Comparison of ENCODE assay signal across 9 cellular contexts in the genomic region with DNA sequence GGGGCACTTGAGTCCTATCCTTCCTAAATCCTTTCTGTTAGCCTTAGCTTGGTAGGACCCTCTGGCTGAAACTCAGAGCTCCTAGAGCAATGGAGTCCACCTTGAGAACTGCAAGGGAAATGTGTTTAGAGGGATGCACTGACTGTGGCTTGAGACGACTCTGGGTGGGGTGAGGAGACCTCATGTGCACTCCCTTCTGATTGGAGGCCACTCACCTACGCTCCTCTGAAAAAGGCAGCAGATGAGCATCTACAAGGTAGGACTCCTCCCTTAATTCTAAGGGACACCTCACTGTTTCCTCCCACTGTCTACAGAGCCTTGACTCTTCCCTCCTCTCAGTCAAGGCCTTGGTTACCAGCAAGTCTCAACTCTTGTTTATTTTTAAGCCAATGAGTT. TPM values are rescaled to one million over a fixed set of nuclear protein-coding genes. Genes with fewer than 3 reads are reported as not detected.
DNase-seq lines count a peak whose midpoint lies in the region; ATAC-seq and TF ChIP-seq lines count a peak whose summit lies in the region.
"Had no signal": no experiment of that assay in that cellular context is flagged by ENCODE, and none has a peak within 500 bp of the region (broad histone marks: within the 10 kb centered on the region; RNA-seq: fewer than 3 reads in every experiment).

No MANE protein-coding gene starts in this region.

- H3K79me2 ChIP-seq in PC-3 (ENCODE audit: low read length) = peaks cover 19% of the 10 kb centered on the region
- H3K79me2 ChIP-seq in osteoblast (ENCODE audit: insufficient read depth, low read length) = peaks cover 59% of the 10 kb centered on the region

- no peaks in the 10 kb centered on the region for H3K27me3 ChIP-seq in CD4-positive, alpha-beta T cell (ENCODE audit: control insufficient read depth, insufficient read depth, low read length)
- H3K27me3 ChIP-seq in PC-3 (ENCODE audit: low read length) = no peaks in the 10 kb centered on the region
- no peaks in the 10 kb centered on the region for H3K27me3 ChIP-seq in ectodermal cell (ENCODE audit: control insufficient read depth, insufficient read depth, low read length, poor library complexity, severe bottlenecking)
- H3K27me3 ChIP-seq in osteoblast (ENCODE audit: insufficient read depth, low read length) = no peaks in the 10 kb centered on the region

- no peak for ATAC-seq in CD4-positive, alpha-beta T cell (ENCODE audit: poor library complexity)
- ATAC-seq in PC-3 = no peak
- ATAC-seq in GM21717 (IDR thresholded peaks at IDR 0.05; ENCODE audit: unreplicated experiment) = no peak
- ATAC-seq in GM19467 (IDR thresholded peaks at IDR 0.05; ENCODE audit: unreplicated experiment) = no peak

- intact Hi-C loops in CD4-positive, alpha-beta T cell (cut with DNase I, micrococcal nuclease) = no loop called here
- intact Hi-C loops in PC-3 (cut with micrococcal nuclease) = no loop called here

- no peaks in the 10 kb centered on the region for H3K9me2 ChIP-seq in PC-3 (replicated peaks; ENCODE audit: low read length)

- TF ChIP-seq CTCF in CD4-positive, alpha-beta T cell (IDR thresholded peaks at IDR 0.05) = no peak
- TF ChIP-seq CTCF in PC-3 (conservative IDR thresholded peaks at IDR 0.05; ENCODE audit: low read depth, low read length) = no peak
- TF ChIP-seq CTCF in osteoblast (IDR thresholded peaks at IDR 0.05; ENCODE audit: extremely low read depth, low read depth, low read length) = no peak

- 66 to 69% methylated on average over 2 of the region's 2 CpGs for WGBS in ectodermal cell, 2 experiments

- H4K20me1 ChIP-seq in PC-3 (ENCODE audit: low read length) (no peaks in the 10 kb centered on the region), osteoblast (ENCODE audit: insufficient read depth, low read length) (peaks cover 3% of the 10 kb centered on the region)

- peak overlapping the region; percentile 75; the same call in 1 of the 2 replicates for H3K4me3 ChIP-seq in PC-3 (ENCODE audit: low read length)
- peak overlapping the region; percentile 77 for H3K4me3 ChIP-seq in ectodermal cell (ENCODE audit: insufficient read depth, low read depth, low read length)
- H3K4me3 ChIP-seq in osteoblast (ENCODE audit: insufficient read depth, low read length) = peak overlapping the region; percentile 72

- H3K27me3 Mint-ChIP-seq in CD4-positive, alpha-beta T cell = no peaks in the 10 kb centered on the region

- peaks cover 14% of the 10 kb centered on the region for H3K36me3 Mint-ChIP-seq in CD4-positive, alpha-beta T cell (ENCODE audit: low read depth)

- H3K36me3 ChIP-seq in PC-3 (ENCODE audit: low read depth, low read length) = peaks cover 2% of the 10 kb centered on the region; the same call in 1 of the 2 replicates
- H3K36me3 ChIP-seq in ectodermal cell (ENCODE audit: control insufficient read depth, insufficient read depth, low read length) = no peaks in the 10 kb centered on the region
- H3K36me3 ChIP-seq in osteoblast (ENCODE audit: insufficient read depth, low read length) = peaks cover 5% of the 10 kb centered on the region

- no peak overlapping the region for H2AFZ ChIP-seq in PC-3 (ENCODE audit: low read length)
- H2AFZ ChIP-seq in osteoblast (ENCODE audit: low read length) = no peak overlapping the region

- POLR2A ChIA-PET in CD4-positive, alpha-beta T cell (lab: Charles Lee) = interaction anchor here (3.4 kb wide), 1 partner anchor 11 kb away, joined by 20 read pairs; no protein-coding TSS in a partner anchor
- POLR2A ChIA-PET in PC-3 (lab: Charles Lee; ENCODE audit: unreplicated experiment) = no interaction called here

- no peaks in the 10 kb centered on the region for H3K9me3 Mint-ChIP-seq in CD4-positive, alpha-beta T cell

- peak overlapping the region; percentile 98 for H3K27ac Mint-ChIP-seq in CD4-positive, alpha-beta T cell

- no peak overlapping the region for H3K27ac ChIP-seq in CD4-positive, alpha-beta T cell (ENCODE audit: low read depth, low read length)
- H3K27ac ChIP-seq in PC-3 (ENCODE audit: low read length) = no peak overlapping the region
- peak overlapping the region; percentile 77 for H3K27ac ChIP-seq in ectodermal cell (ENCODE audit: insufficient read depth, low read depth, low read length, poor library complexity, severe bottlenecking)
- no peak overlapping the region for H3K27ac ChIP-seq in osteoblast (ENCODE audit: low read depth, low read length)

- peak overlapping the region; percentile 96 for H3K4me3 Mint-ChIP-seq in CD4-positive, alpha-beta T cell

- DNase-seq in CD4-positive, alpha-beta T cell = no peak
- DNase-seq in PC-3 (no peak), osteoblast (ENCODE audit: insufficient read length, low spot score, missing footprints) (no peak), activated gamma-delta T cell (lab: John Stamatoyannopoulos, UW) (no peak)
- no peak for DNase-seq in stimulated activated CD4-positive, alpha-beta T cell treated with anti-CD3 and anti-CD28 coated beads, Interleukin-2, amount 100 ng/mL, for 48 hours

- H3F3A ChIP-seq in PC-3 (ENCODE audit: low read length, unreplicated experiment) = no peaks in the 10 kb centered on the region

- H3K4me1 Mint-ChIP-seq in CD4-positive, alpha-beta T cell (ENCODE audit: low read depth) = peaks cover 62% of the 10 kb centered on the region

- H3K4me1 ChIP-seq in PC-3 (ENCODE audit: insufficient read depth, low read length) = peaks cover 26% of the 10 kb centered on the region
- H3K4me1 ChIP-seq in ectodermal cell (ENCODE audit: control insufficient read depth, insufficient read depth, low read length) = peaks cover 42% of the 10 kb centered on the region
- H3K4me1 ChIP-seq in osteoblast (ENCODE audit: insufficient read depth, low read length) = peaks cover 50% of the 10 kb centered on the region

- CTCF ChIA-PET in CD4-positive, alpha-beta T cell (lab: Charles Lee) = interaction anchor here (1.4 kb wide), 1 partner anchor 10 kb away, joined by 3 read pairs; no protein-coding TSS in a partner anchor
- CTCF ChIA-PET in PC-3 (lab: Charles Lee) = interaction anchor here (0.7 kb wide), 1 partner anchor 19 kb away, joined by 16 read pairs; no protein-coding TSS in a partner anchor

- no peaks in the 10 kb centered on the region for H3K9me3 ChIP-seq in CD4-positive, alpha-beta T cell (ENCODE audit: control insufficient read depth, low read length)
- no peaks in the 10 kb centered on the region for H3K9me3 ChIP-seq in PC-3 (ENCODE audit: low read length)
- no peaks in the 10 kb centered on the region for H3K9me3 ChIP-seq in ectodermal cell (ENCODE audit: control insufficient read depth, low read length)
- no peaks in the 10 kb centered on the region for H3K9me3 ChIP-seq in osteoblast (ENCODE audit: low read depth, low read length)

- H3K9ac ChIP-seq in PC-3 (ENCODE audit: low read length) = no peak overlapping the region

- no TSS peak for BruUV-seq in PC-3 (replicated peaks; lab: Mats Ljungman, UMichigan)

- H3K4me2 ChIP-seq in PC-3 (ENCODE audit: low read length) (peak overlapping the region; percentile 87), osteoblast (ENCODE audit: insufficient read depth, low read length) (peak overlapping the region; percentile 88)

RNA-seq across cellular contexts. Expression of gene MAP3K12, which starts 1.0 kb away (rescaled TPM):
- 10 to 100 TPM; 12.6 to 15.2 TPM for total RNA-seq in CD4-positive, alpha-beta T cell
- total RNA-seq in PC-3 (2014; rRNA removed) = 8.5 and 9.6 TPM in 2 replicates
- 37.2 TPM for polyA plus RNA-seq in ectodermal cell (2013, experiment 1 of 4)
- 47.8 TPM for polyA plus RNA-seq in ectodermal cell (2013, experiment 2 of 4)
- 30.2 TPM for polyA plus RNA-seq in ectodermal cell (2013, experiment 3 of 4)
- polyA plus RNA-seq in ectodermal cell (2013, experiment 4 of 4) = 44.4 TPM
- 49.6 and 51.9 TPM in 2 replicates for total RNA-seq in osteoblast

RNA-seq across cellular contexts. Expression of gene TARBP2, which starts 2.9 kb away (rescaled TPM):
- 10 to 100 TPM; 21.7 to 22.4 TPM for total RNA-seq in CD4-positive, alpha-beta T cell
- total RNA-seq in PC-3 (2014; rRNA removed) (82.0 and 98.9 TPM in 2 replicates), osteoblast (33.0 and 35.5 TPM in 2 replicates)
- 69.3 TPM for polyA plus RNA-seq in ectodermal cell (2013, experiment 1 of 4)
- 75.1 TPM for polyA plus RNA-seq in ectodermal cell (2013, experiment 2 of 4)
- polyA plus RNA-seq in ectodermal cell (2013, experiment 3 of 4) = 57.8 TPM
- 67.6 TPM for polyA plus RNA-seq in ectodermal cell (2013, experiment 4 of 4)

RNA-seq across cellular contexts. Expression of gene NPFF, which starts 9.1 kb away (rescaled TPM):
- total RNA-seq in CD4-positive, alpha-beta T cell = not detected
- total RNA-seq in PC-3 (2014; rRNA removed) = not detected in 2 replicates
- not detected for polyA plus RNA-seq in ectodermal cell (2013, experiment 1 of 4)
- polyA plus RNA-seq in ectodermal cell (2013, experiment 2 of 4) = not detected
- polyA plus RNA-seq in ectodermal cell (2013, experiment 3 of 4) = 0.91 TPM
- polyA plus RNA-seq in ectodermal cell (2013, experiment 4 of 4) = not detected
- total RNA-seq in osteoblast = not detected in 2 replicates
- total RNA-seq: HT1080 had no signal

RNA-seq across cellular contexts. Expression of gene PCBP2, which starts 46.3 kb away (rescaled TPM):
- 1,000 to 10,000 TPM; 1,331 to 1,359 TPM for total RNA-seq in CD4-positive, alpha-beta T cell
- total RNA-seq in PC-3 (2014; rRNA removed) = 204 and 306 TPM in 2 replicates
- 1,275 TPM for polyA plus RNA-seq in ectodermal cell (2013, experiment 1 of 4)
- polyA plus RNA-seq in ectodermal cell (2013, experiment 2 of 4) = 1,285 TPM
- 933 TPM for polyA plus RNA-seq in ectodermal cell (2013, experiment 3 of 4)
- polyA plus RNA-seq in ectodermal cell (2013, experiment 4 of 4) = 1,049 TPM
- total RNA-seq in osteoblast = 247 and 293 TPM in 2 replicates

RNA-seq across cellular contexts. Expression of gene PRR13, which starts 56.7 kb away (rescaled TPM):
- total RNA-seq in CD4-positive, alpha-beta T cell = 100 to 1,000 TPM; 133 to 142 TPM
- 54.2 and 60.9 TPM in 2 replicates for total RNA-seq in PC-3 (2014; rRNA removed)
- polyA plus RNA-seq in ectodermal cell (2013, experiment 1 of 4) = 92.2 TPM
- 99.3 TPM for polyA plus RNA-seq in ectodermal cell (2013, experiment 2 of 4)
- 75.8 TPM for polyA plus RNA-seq in ectodermal cell (2013, experiment 3 of 4)
- 91.5 TPM for polyA plus RNA-seq in ectodermal cell (2013, experiment 4 of 4)
- 55.0 and 64.2 TPM in 2 replicates for total RNA-seq in osteoblast
